Comparison of ENCODE assay signal across 9 cellular contexts in the genomic region with DNA sequence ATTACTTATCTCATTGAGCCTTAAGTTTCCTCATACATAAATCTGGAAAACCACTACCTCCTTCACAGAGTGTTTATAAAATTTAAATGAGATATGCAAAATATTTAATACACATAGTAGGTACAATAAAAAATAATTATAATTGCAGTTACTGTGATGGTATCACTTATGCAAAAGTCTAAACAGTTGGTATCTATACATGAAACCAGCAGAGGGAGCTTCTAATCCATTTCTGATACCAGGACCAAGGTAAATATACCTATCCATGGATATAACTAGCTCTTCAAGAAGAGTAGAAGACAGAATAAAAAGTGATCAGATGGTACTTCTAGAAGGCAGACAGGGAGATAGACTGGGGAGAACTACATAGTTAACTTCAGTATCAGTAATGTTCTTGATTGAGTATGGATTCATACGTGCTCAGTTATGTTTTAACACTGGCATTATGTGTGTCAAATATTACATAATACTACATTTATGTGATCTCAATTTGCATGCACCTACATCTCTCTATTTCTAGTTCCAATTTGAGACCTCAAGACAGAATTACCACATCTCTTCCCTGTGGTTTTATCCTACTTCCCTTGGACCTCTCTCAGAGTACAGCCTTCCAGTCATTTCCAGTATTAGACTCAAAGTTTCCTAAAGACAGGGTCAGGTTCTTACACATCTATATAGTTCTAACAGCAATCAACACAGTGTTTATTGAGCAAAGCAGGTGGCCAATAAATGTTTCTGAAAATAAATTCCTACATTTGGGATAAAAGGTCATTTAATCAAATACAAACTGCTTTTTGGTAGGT. TPM values are rescaled to one million over a fixed set of nuclear protein-coding genes. Genes with fewer than 3 reads are reported as not detected.
A peak's percentile ranks its signal among the peaks of the same experiment; 100 is the strongest.
DNase-seq lines count a peak whose midpoint lies in the region; TF ChIP-seq lines count a peak whose summit lies in the region.
"Had no signal": no experiment of that assay in that cellular context is flagged by ENCODE, and none has a peak within 500 bp of the region (broad histone marks: within the 10 kb centered on the region; RNA-seq: fewer than 3 reads in every experiment).

No MANE protein-coding gene starts in this region.

- TF ChIP-seq CTCF in 22Rv1 (IDR thresholded peaks at IDR 0.05) (peak; percentile 72), GM10248 (IDR thresholded peaks at IDR 0.05; ENCODE audit: control extremely low read depth, extremely low read depth, low read depth, missing control alignments) (peak; percentile 36), mammary epithelial cell (conservative IDR thresholded peaks at IDR 0.05 in 1 of 2, IDR thresholded peaks at IDR 0.05 in 1 of 2; ENCODE audit: extremely low read depth in 1 of 2, insufficient read depth in 1 of 2, low read depth in 1 of 2, low read length in 2 of 2) (peak; percentile 37 to 57), neural progenitor cell (IDR thresholded peaks at IDR 0.05) (peak; percentile 46)

- no peak overlapping the region for H3K4me3 Mint-ChIP-seq in neural progenitor cell
- H3K4me3 Mint-ChIP-seq: dendritic cell treated with granulocyte-macrophage colony-stimulating factor and Interleukin-4, amounts not matched to agents 40 ng/mL and 50 ng/mL, for 4 days had no signal

- no peaks in the 10 kb centered on the region for H3K4me1 ChIP-seq in mammary epithelial cell (ENCODE audit: insufficient read depth, low read length)
- no peaks in the 10 kb centered on the region for H3K4me1 ChIP-seq in neural progenitor cell

- DNase-seq in GM10248 (ENCODE audit: extremely low spot score) (peak; percentile 40), NCI-H2081 (lab: John Stamatoyannopoulos, UW) (peak; percentile 10 to 24), mammary epithelial cell (peak; percentile 16), neural progenitor cell (ENCODE audit: low spot score) (peak; percentile 12), NCI-H524 treated with DMSO at 0.1 percent for 48 hours (lab: John Stamatoyannopoulos, UW) (no peak), globus pallidus (ENCODE audit: low spot score) (no peak)
- no peak for DNase-seq in activated CD4-positive, alpha-beta T cell treated with anti-CD3 and anti-CD28 coated beads, Interleukin-2, amount 50 U/mL, for 4 hours

- H3K9me3 Mint-ChIP-seq in neural progenitor cell, result no peaks in the 10 kb centered on the region
- H3K9me3 Mint-ChIP-seq: dendritic cell treated with granulocyte-macrophage colony-stimulating factor and Interleukin-4, amounts not matched to agents 40 ng/mL and 50 ng/mL, for 4 days had no signal

- H3K4me3 ChIP-seq in mammary epithelial cell (replicated peaks in 1 of 3; ENCODE audit: insufficient read depth in 1 of 3, low read depth in 2 of 3, low read length in 3 of 3), result no peak overlapping the region
- no peak overlapping the region for H3K4me3 ChIP-seq in neural progenitor cell

- no peaks in the 10 kb centered on the region for H3K79me2 ChIP-seq in mammary epithelial cell (ENCODE audit: insufficient read depth, low read length)
- no peaks in the 10 kb centered on the region for H3K79me2 ChIP-seq in neural progenitor cell (ENCODE audit: low read depth)

- no peaks in the 10 kb centered on the region for H3K4me1 Mint-ChIP-seq in neural progenitor cell

- dilution Hi-C loops in mammary epithelial cell (cut with HindIII; ENCODE audit: low sequenced_read_pairs), result no loop called here

- 93% methylated on average over 1 of the region's 1 CpG for WGBS in mammary epithelial cell (ENCODE audit: low coverage, missing lambda C conversion rate)

- H3K36me3 Mint-ChIP-seq in neural progenitor cell, result no peaks in the 10 kb centered on the region

- BruUV-seq in mammary epithelial cell (replicated peaks; lab: Mats Ljungman, UMichigan), result no TSS peak

- H2AFZ ChIP-seq in mammary epithelial cell (ENCODE audit: low read depth, low read length) (no peak overlapping the region), neural progenitor cell (replicated peaks) (no peak overlapping the region)

- no peak overlapping the region for H3K27ac Mint-ChIP-seq in neural progenitor cell
- H3K27ac Mint-ChIP-seq: dendritic cell treated with granulocyte-macrophage colony-stimulating factor and Interleukin-4, amounts not matched to agents 40 ng/mL and 50 ng/mL, for 4 days had no signal

- H3K27me3 ChIP-seq in mammary epithelial cell (ENCODE audit: insufficient read depth, low read length), result no peaks in the 10 kb centered on the region
- H3K27me3 ChIP-seq in neural progenitor cell, result no peaks in the 10 kb centered on the region

- H3K4me2 ChIP-seq in mammary epithelial cell (ENCODE audit: insufficient read depth, low read depth, low read length), result no peak overlapping the region
- H3K4me2 ChIP-seq in neural progenitor cell, result no peak overlapping the region

- H3K9ac ChIP-seq in mammary epithelial cell (ENCODE audit: insufficient read depth, low read length) (no peak overlapping the region), neural progenitor cell (no peak overlapping the region)

- no peaks in the 10 kb centered on the region for H3F3A ChIP-seq in neural progenitor cell (ENCODE audit: low read depth)

- H3K36me3 ChIP-seq in mammary epithelial cell (ENCODE audit: insufficient read depth, low read length) (peaks cover 5% of the 10 kb centered on the region), neural progenitor cell (no peaks in the 10 kb centered on the region)

- H4K20me1 ChIP-seq in mammary epithelial cell (ENCODE audit: insufficient read depth, low read length), result no peaks in the 10 kb centered on the region
- no peaks in the 10 kb centered on the region for H4K20me1 ChIP-seq in neural progenitor cell (ENCODE audit: low read depth)

- H3K27ac ChIP-seq in 22Rv1 (no peak overlapping the region), mammary epithelial cell (ENCODE audit: insufficient read depth, low read depth, low read length) (no peak overlapping the region), neural progenitor cell (no peak overlapping the region)

- in situ Hi-C loops in mammary epithelial cell (cut with MboI; ENCODE audit: low sequenced_read_pairs in 2 of 2), result loop anchor here (10.0 kb wide), 1 partner anchor 194 kb away; no protein-coding TSS in a partner anchor

- intact Hi-C loops in mammary epithelial cell (cut with micrococcal nuclease), result loop anchor here (1.0 kb wide), 3 partner anchors 111 to 224 kb away; no protein-coding TSS in a partner anchor

- POLR2A ChIA-PET in GM10248 (lab: Yijun Ruan, JAX), result no interaction called here

- H3K27me3 Mint-ChIP-seq in neural progenitor cell (ENCODE audit: insufficient read depth, low read depth), result no peaks in the 10 kb centered on the region
- H3K27me3 Mint-ChIP-seq: dendritic cell treated with granulocyte-macrophage colony-stimulating factor and Interleukin-4, amounts not matched to agents 40 ng/mL and 50 ng/mL, for 4 days had no signal

- no peaks in the 10 kb centered on the region for H3K9me3 ChIP-seq in mammary epithelial cell (replicated peaks; ENCODE audit: insufficient read depth, low read length)
- H3K9me3 ChIP-seq in neural progenitor cell (ENCODE audit: low read depth), result no peaks in the 10 kb centered on the region

- CTCF ChIA-PET in GM10248 (lab: Yijun Ruan, JAX) (interaction anchor here (0.6 to 4.5 kb wide), 27 partner anchors 8 to 425 kb away, joined by 3 to 28 read pairs (median 5); a partner anchor contains a TSS), mammary epithelial cell (lab: Charles Lee; ENCODE audit: low non-redundant PET) (interaction anchor here (0.5 to 1.1 kb wide), 6 partner anchors 55 to 322 kb away, joined by 3 to 11 read pairs (median 4); no protein-coding TSS in a partner anchor)

RNA-seq across cellular contexts. Expression of a gene that starts 13.7 kb away (rescaled TPM):
- total RNA-seq in mammary epithelial cell, result 10 to 100 TPM; 54.1 to 72.3 TPM
- polyA plus RNA-seq in mammary epithelial cell, result 105 TPM
- 65.9 TPM for polyA minus RNA-seq in mammary epithelial cell
- 84.6 and 115 TPM in 2 replicates for total RNA-seq in neural progenitor cell (ENCODE audit: low replicate concordance)

RNA-seq across cellular contexts. Expression of a gene that starts 48.1 kb away (rescaled TPM):
- total RNA-seq in mammary epithelial cell, result 10 to 100 TPM; 25.0 to 30.0 TPM
- polyA plus RNA-seq in mammary epithelial cell, result 13.0 TPM
- polyA minus RNA-seq in mammary epithelial cell, result 16.7 TPM
- total RNA-seq in neural progenitor cell (ENCODE audit: low replicate concordance), result 16.1 and 20.4 TPM in 2 replicates

RNA-seq across cellular contexts. Expression of a gene that starts 59.2 kb away (rescaled TPM):
- 1 to 10 TPM in 1 of 2 donors, under 1 TPM in 1; 0.50 to 1.8 TPM for total RNA-seq in mammary epithelial cell
- 0.42 TPM for polyA plus RNA-seq in mammary epithelial cell
- not detected for polyA minus RNA-seq in mammary epithelial cell
- total RNA-seq in neural progenitor cell (ENCODE audit: low replicate concordance), result 0.65 and 1.6 TPM in 2 replicates

Comparison
In these comparisons a context has a peak if more than half of its experiments do, and no peak if none do; other contexts are left out.
1. DNase-seq: peak in GM10248 (single experiment), NCI-H2081 (2 of 2), mammary epithelial cell (single experiment) and neural progenitor cell (single experiment); none in NCI-H524 treated with DMSO at 0.1 percent for 48 hours (single experiment), globus pallidus (single experiment) and activated CD4-positive, alpha-beta T cell treated with anti-CD3 and anti-CD28 coated beads, Interleukin-2, amount 50 U/mL, for 4 hours (0 of 2).
2. Peak in every context shown above with its lines, with median percentiles within 50 percentile points of each other: CTCF ChIP-seq.